In the genomic region with DNA sequence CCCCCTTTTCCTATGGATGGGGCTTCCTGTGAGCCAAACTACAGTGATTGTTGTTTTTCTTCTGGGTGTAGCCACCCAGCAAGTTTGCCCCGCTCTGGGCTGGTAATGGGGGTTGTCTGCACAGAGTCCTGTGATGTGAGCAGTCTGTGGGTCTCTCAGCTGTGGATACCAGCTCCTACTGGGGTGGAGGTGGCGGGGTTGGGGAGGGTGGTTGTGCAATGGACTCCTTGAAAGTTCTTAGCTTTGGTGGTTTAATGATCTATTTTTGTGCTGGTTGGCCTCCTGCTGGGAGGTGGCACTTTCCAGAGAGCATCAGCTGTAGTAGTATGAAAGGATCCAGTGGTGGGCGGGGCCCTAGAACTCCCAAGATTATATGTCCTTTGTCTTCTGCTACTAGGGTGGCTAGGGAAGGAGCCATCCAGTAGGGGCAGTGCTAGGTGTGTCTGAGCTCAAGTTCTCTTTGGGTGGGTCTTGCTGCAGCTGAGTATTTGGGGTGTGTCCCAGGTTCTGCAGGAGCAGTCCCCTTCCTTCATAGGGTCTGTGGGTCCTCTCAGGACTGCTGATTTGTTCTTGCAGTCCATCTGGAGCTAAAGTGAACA, we compare ENCODE assay signal across 16 cellular contexts.
"Had no signal": no experiment of that assay in that cellular context is flagged by ENCODE, and none has a peak within 500 bp of the region (broad histone marks: within the 10 kb centered on the region; RNA-seq: fewer than 3 reads in every experiment).

No MANE protein-coding gene starts in this region.

- H3K27me3 ChIP-seq: breast epithelium, right lobe of liver had no signal

- H3K36me3 ChIP-seq: breast epithelium, right lobe of liver had no signal

- H3K4me3 ChIP-seq: breast epithelium, psoas muscle, right lobe of liver had no signal

- ATAC-seq: left ventricle myocardium superior; psoas muscle; right lobe of liver; stimulated activated naive CD8-positive, alpha-beta T cell treated with anti-CD3 and anti-CD28 coated beads, Interleukin-15, amount 100 ng/mL, for 72 hours had no signal

- H3K4me1 ChIP-seq: breast epithelium, psoas muscle, right lobe of liver had no signal

- H3K27ac ChIP-seq: breast epithelium, psoas muscle, right lobe of liver had no signal

- H3K9me3 ChIP-seq: breast epithelium, psoas muscle, right lobe of liver had no signal

- DNase-seq: activated CD4-positive, alpha-beta T cell treated with anti-CD3 and anti-CD28 coated beads, Interleukin-2, amount 10 ng/mL, durations not matched to agents 24 days and 14 days; activated CD4-positive, CD25-positive, alpha-beta regulatory T cell; activated CD8-positive, alpha-beta memory T cell treated with anti-CD3 and anti-CD28 coated beads for 24 hours; activated naive CD4-positive, alpha-beta T cell; activated naive CD8-positive, alpha-beta T cell treated with anti-CD3 and anti-CD28 coated beads, Interleukin-2, amount 10 ng/mL, durations not matched to agents 7 days and 5 days; aorta; erythroblast; hypothalamus; kidney glomerular epithelial cell; left ventricle myocardium superior; nephron progenitor cell; psoas muscle; right lobe of liver; stimulated activated naive CD8-positive, alpha-beta T cell treated with anti-CD3 and anti-CD28 coated beads, Interleukin-15, amount 100 ng/mL, for 72 hours; T-helper 2 cell had no signal
